ENCODE assay signal across 1 cellular context in genomic region chrX:47560831-47561652, GRCh38.
TF ChIP-seq lines count a peak whose summit lies in the region.

Gene ARAF (plus strand): TSS chrX:47561205. CDS start chrX:47562968, 1,763 bp downstream.

TF ChIP-seq in K562, 482 proteins besides CTCF, POLR2A, EP300 and RAD21 (continued from another document and continues in another):
- TF ChIP-seq PATZ1 (CRISPR knock-in tag; IDR thresholded peaks at IDR 0.05; ENCODE audit: borderline replicate concordance): no peak
- TF ChIP-seq TEAD1 (CRISPR knock-in tag; IDR thresholded peaks at IDR 0.05): peak in 1 of 2 experiments; percentile 86; a peak in 2 of 4 replicates
- no peak for TF ChIP-seq RAD51 (IDR thresholded peaks at IDR 0.05; ENCODE audit: borderline replicate concordance, low read depth)
- no peak for TF ChIP-seq TAL1 (IDR thresholded peaks at IDR 0.05)
- no peak for TF ChIP-seq DACH1 (IDR thresholded peaks at IDR 0.05; ENCODE audit: partially characterized antibody)
- no peak for TF ChIP-seq SOX6 (IDR thresholded peaks at IDR 0.05)
- no peak for TF ChIP-seq DPF2 (IDR thresholded peaks at IDR 0.05)
- TF ChIP-seq ZNF695 (CRISPR knock-in tag; IDR thresholded peaks at IDR 0.05): no peak
- TF ChIP-seq RBM25 (IDR thresholded peaks at IDR 0.05; ENCODE audit: low read depth, low read length, severe bottlenecking): peak; percentile 89
- no peak for TF ChIP-seq ZNF592 (IDR thresholded peaks at IDR 0.05)
- TF ChIP-seq HDAC1 (IDR thresholded peaks at IDR 0.05): peak in 1 of 2 experiments; percentile 5; a peak in 1 of 4 replicates
- peak; percentile 55; the same call in 1 of the 2 replicates for TF ChIP-seq CREB1 (IDR thresholded peaks at IDR 0.05)
- peak; percentile 78 for TF ChIP-seq CREB1 (CRISPR knock-in tag; IDR thresholded peaks at IDR 0.05)
- TF ChIP-seq UBTF (IDR thresholded peaks at IDR 0.05; ENCODE audit: borderline replicate concordance in 1 of 2, low read depth in 2 of 2, low read length in 2 of 2): 0 out of 4 replicates have a peak, but pooled peaks of 1 of the 2 experiments have one; percentile 16
- peak; percentile 57 for TF ChIP-seq NFRKB (IDR thresholded peaks at IDR 0.05; ENCODE audit: low read depth)
- TF ChIP-seq DDX20 (tag; IDR thresholded peaks at IDR 0.05; ENCODE audit: low read depth): no peak
- TF ChIP-seq ZNF311 (CRISPR knock-in tag; IDR thresholded peaks at IDR 0.05): no peak
- TF ChIP-seq ZNF507 (tag; conservative IDR thresholded peaks at IDR 0.05): no peak
- TF ChIP-seq NFE2L1 (tag; IDR thresholded peaks at IDR 0.05; ENCODE audit: borderline replicate concordance, low read depth): no peak
- TF ChIP-seq KAT7 (CRISPR knock-in tag; IDR thresholded peaks at IDR 0.05; ENCODE audit: borderline replicate concordance): no peak
- no peak for TF ChIP-seq C11orf30 (IDR thresholded peaks at IDR 0.05; ENCODE audit: low read depth)
- no peak for TF ChIP-seq HNRNPLL (IDR thresholded peaks at IDR 0.05; ENCODE audit: low read depth, low read length, poor library complexity, severe bottlenecking)
- no peak for TF ChIP-seq CREBBP (IDR thresholded peaks at IDR 0.05; ENCODE audit: low read depth, low read length)
- TF ChIP-seq FOXP1 (CRISPR knock-in tag; IDR thresholded peaks at IDR 0.05): no peak
- no peak for TF ChIP-seq ZNF766 (CRISPR knock-in tag; conservative IDR thresholded peaks at IDR 0.05)
- no peak for TF ChIP-seq CBFA2T3 (IDR thresholded peaks at IDR 0.05)
- TF ChIP-seq MAX (CRISPR knock-in tag; IDR thresholded peaks at IDR 0.05): peak; percentile 47; the same call in 1 of the 2 replicates
- no peak for TF ChIP-seq ZNF23 (CRISPR knock-in tag; IDR thresholded peaks at IDR 0.05)
- no peak for TF ChIP-seq PHF21A (IDR thresholded peaks at IDR 0.05; ENCODE audit: borderline replicate concordance, low read depth)
- TF ChIP-seq MTF1 (CRISPR knock-in tag; IDR thresholded peaks at IDR 0.05; ENCODE audit: borderline replicate concordance): no peak
- TF ChIP-seq RBM14 (IDR thresholded peaks at IDR 0.05; ENCODE audit: borderline replicate concordance, insufficient read depth, low read depth, low read length): no peak
- TF ChIP-seq KLF6 (CRISPR knock-in tag; IDR thresholded peaks at IDR 0.05; ENCODE audit: borderline replicate concordance): no peak
- no peak for TF ChIP-seq GTF2F1 (IDR thresholded peaks at IDR 0.05; ENCODE audit: low read depth, low read length)
- TF ChIP-seq ZC3H4 (CRISPR knock-in tag; IDR thresholded peaks at IDR 0.05; ENCODE audit: borderline replicate concordance): no peak
- TF ChIP-seq ZNF146 (CRISPR knock-in tag; IDR thresholded peaks at IDR 0.05; ENCODE audit: unreplicated experiment): no peak
- no peak for TF ChIP-seq ZBTB33 (CRISPR knock-in tag; IDR thresholded peaks at IDR 0.05)
- TF ChIP-seq CBX8 (IDR thresholded peaks at IDR 0.05; ENCODE audit: borderline replicate concordance, extremely low read depth, low read depth, low read length, poor library complexity, severe bottlenecking): no peak
- TF ChIP-seq ZFPM2 (CRISPR knock-in tag; IDR thresholded peaks at IDR 0.05): no peak
- TF ChIP-seq POLR2B (IDR thresholded peaks at IDR 0.05; ENCODE audit: low read depth, partially characterized antibody): peak; percentile 69
- TF ChIP-seq ZNF184 (CRISPR knock-in tag; IDR thresholded peaks at IDR 0.05): no peak
- no peak for TF ChIP-seq XRCC3 (IDR thresholded peaks at IDR 0.05)
- peak; percentile 81 for TF ChIP-seq GABPA (tag; conservative IDR thresholded peaks at IDR 0.05; ENCODE audit: low read depth)
- TF ChIP-seq BCLAF1 (IDR thresholded peaks at IDR 0.05; ENCODE audit: borderline replicate concordance in 1 of 2, control insufficient read depth in 1 of 2, low read depth in 2 of 2, low read length in 1 of 2): peak in 1 of 2 experiments; percentile 90; a peak in 2 of 4 replicates
- TF ChIP-seq ILK (tag; IDR thresholded peaks at IDR 0.05; ENCODE audit: borderline replicate concordance, low read depth): no peak
- no peak for TF ChIP-seq ZNF217 (CRISPR knock-in tag; IDR thresholded peaks at IDR 0.05)
- no peak for TF ChIP-seq TSC22D4 (tag; IDR thresholded peaks at IDR 0.05)
- no peak for TF ChIP-seq THRAP3 (IDR thresholded peaks at IDR 0.05; ENCODE audit: borderline replicate concordance)
- TF ChIP-seq POLR2AphosphoS5 (IDR thresholded peaks at IDR 0.05; ENCODE audit: control insufficient read depth, insufficient read depth, low read depth, low read length): peak; percentile 30
- TF ChIP-seq E2F4 (CRISPR knock-in tag; IDR thresholded peaks at IDR 0.05; ENCODE audit: low read depth): no peak
- no peak for TF ChIP-seq HDAC3 (IDR thresholded peaks at IDR 0.05; ENCODE audit: borderline replicate concordance, partially characterized antibody)
- no peak for TF ChIP-seq SMARCA4 (IDR thresholded peaks at IDR 0.05)
